ENCODE assay signal across 10 cellular contexts in the genomic region with DNA sequence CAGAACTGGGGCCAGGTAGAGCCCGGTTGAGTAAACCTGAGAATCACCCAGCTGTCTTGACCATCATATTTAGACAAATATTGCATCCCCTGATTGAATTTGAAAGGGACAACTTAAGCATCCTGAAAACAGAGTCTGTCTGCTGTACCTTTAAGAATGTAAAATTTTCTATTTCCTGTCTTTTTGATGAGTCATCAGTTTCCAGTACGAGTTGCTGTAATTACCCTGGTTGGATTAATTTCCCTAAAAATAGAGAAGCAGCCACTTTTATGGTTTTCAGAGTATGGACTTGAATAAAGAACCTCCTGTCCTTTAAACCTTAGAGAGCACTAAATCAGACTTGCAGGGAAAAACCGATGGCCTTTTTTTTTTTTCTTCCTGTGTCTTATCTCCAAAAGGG.
DNase-seq lines count a peak whose midpoint lies in the region; ATAC-seq, FAIRE-seq and TF ChIP-seq lines count a peak whose summit lies in the region.
"Had no signal": no experiment of that assay in that cellular context is flagged by ENCODE, and none has a peak within 500 bp of the region (broad histone marks: within the 10 kb centered on the region; RNA-seq: fewer than 3 reads in every experiment).

No MANE protein-coding gene starts in this region.

- H3K4me3 Mint-ChIP-seq in nephron progenitor cell, result no peak overlapping the region

- peaks cover 32% of the 10 kb centered on the region for H3K4me1 Mint-ChIP-seq in nephron progenitor cell

- peak overlapping the region; percentile 52 for H3K27ac ChIP-seq in brain microvascular endothelial cell
- no peak overlapping the region for H3K27ac ChIP-seq in gastroesophageal sphincter

- H3K27ac Mint-ChIP-seq in nephron progenitor cell, result peak overlapping the region; percentile 90

- H3K36me3 ChIP-seq in brain microvascular endothelial cell (replicated peaks) (no peaks in the 10 kb centered on the region), gastroesophageal sphincter (peaks cover 0 to 10% of the 10 kb centered on the region in 2 donors)
- H3K36me3 ChIP-seq: HAP-1 had no signal

- FAIRE-seq in GM12891 (lab: Jason Lieb, UNC), result no peak

- H3K4me1 ChIP-seq in gastroesophageal sphincter, result peaks cover 0 to 24% (median 3%) of the 10 kb centered on the region in 3 donors

- TF ChIP-seq CTCF in brain microvascular endothelial cell (IDR thresholded peaks at IDR 0.05; ENCODE audit: low read depth, low read length, missing control alignments) (no peak), nephron progenitor cell (IDR thresholded peaks at IDR 0.05) (no peak), gastroesophageal sphincter (IDR thresholded peaks at IDR 0.05) (no peak)

- H3K27me3 ChIP-seq in brain microvascular endothelial cell (replicated peaks), result no peaks in the 10 kb centered on the region
- no peaks in the 10 kb centered on the region for H3K27me3 ChIP-seq in gastroesophageal sphincter
- H3K27me3 ChIP-seq: left lung had no signal

- in situ Hi-C loops in brain microvascular endothelial cell (cut with HindIII; ENCODE audit: low pct_ligation_motif_present, low sequenced_read_pairs), result no loop called here

- no peaks in the 10 kb centered on the region for H3K9me3 ChIP-seq in gastroesophageal sphincter
- H3K9me3 ChIP-seq: HAP-1, left lung had no signal

- peaks cover 9% of the 10 kb centered on the region for H3K27me3 Mint-ChIP-seq in nephron progenitor cell (ENCODE audit: low read depth, poor library complexity)

- no peaks in the 10 kb centered on the region for H3K9me3 Mint-ChIP-seq in nephron progenitor cell

- no peak for TF ChIP-seq EP300 in gastroesophageal sphincter (IDR thresholded peaks at IDR 0.05)

- TF ChIP-seq POLR2A in GM12891 (IDR thresholded peaks at IDR 0.05; ENCODE audit: low read depth, low read length) (no peak), gastroesophageal sphincter (IDR thresholded peaks at IDR 0.05) (no peak)

- H3K4me3 ChIP-seq in brain microvascular endothelial cell (ENCODE audit: low read depth, low read length) (no peak overlapping the region), gastroesophageal sphincter (no peak overlapping the region)
- H3K4me3 ChIP-seq: HAP-1, left lung had no signal

- no peak for ATAC-seq in GM21360 (IDR thresholded peaks at IDR 0.05; ENCODE audit: unreplicated experiment)
- no peak for ATAC-seq in gastroesophageal sphincter
- ATAC-seq in HG03025 (IDR thresholded peaks at IDR 0.05; ENCODE audit: low FRiP score, unreplicated experiment), result no peak
- ATAC-seq: left lung had no signal

- 27 to 38% methylated on average over 3 of the region's 3 CpGs for WGBS in gastroesophageal sphincter (ENCODE audit: low coverage in 1 of 2), 2 donors

- DNase-seq in GM12891 (ENCODE audit: insufficient read length, low spot score), result peak; percentile 32
- peak; percentile 35 for DNase-seq in NCI-H2029 treated with DMSO at 0.1 percent for 48 hours (lab: John Stamatoyannopoulos, UW)
- DNase-seq in brain microvascular endothelial cell, result no peak
- DNase-seq in nephron progenitor cell, result no peak
- DNase-seq in Ammon's horn (ENCODE audit: low spot score), result no peak
- DNase-seq: left lung had no signal

- H3K36me3 Mint-ChIP-seq in nephron progenitor cell (ENCODE audit: low read depth), result peaks cover 70% of the 10 kb centered on the region

TF ChIP-seq in GM12891, 5 proteins besides CTCF, POLR2A, EP300 and RAD21:
- TF ChIP-seq SPI1 (IDR thresholded peaks at IDR 0.05; ENCODE audit: low read depth, low read length) (no peak), TAF1 (IDR thresholded peaks at IDR 0.05; ENCODE audit: low read depth, low read length) (no peak), PAX5 (IDR thresholded peaks at IDR 0.05; ENCODE audit: insufficient read depth, low read length, severe bottlenecking) (no peak), POU2F2 (IDR thresholded peaks at IDR 0.05; ENCODE audit: low read depth, low read length) (no peak), POLR2AphosphoS5 (IDR thresholded peaks at IDR 0.05; ENCODE audit: low read depth, low read length) (no peak)

Comparison
In these comparisons a context has a peak if more than half of its experiments do, and no peak if none do; other contexts are left out.
1. DNase-seq: peak in GM12891 (single experiment) and NCI-H2029 treated with DMSO at 0.1 percent for 48 hours (single experiment); none in brain microvascular endothelial cell (single experiment), nephron progenitor cell (single experiment) and Ammon's horn (single experiment).